In the genomic region with DNA sequence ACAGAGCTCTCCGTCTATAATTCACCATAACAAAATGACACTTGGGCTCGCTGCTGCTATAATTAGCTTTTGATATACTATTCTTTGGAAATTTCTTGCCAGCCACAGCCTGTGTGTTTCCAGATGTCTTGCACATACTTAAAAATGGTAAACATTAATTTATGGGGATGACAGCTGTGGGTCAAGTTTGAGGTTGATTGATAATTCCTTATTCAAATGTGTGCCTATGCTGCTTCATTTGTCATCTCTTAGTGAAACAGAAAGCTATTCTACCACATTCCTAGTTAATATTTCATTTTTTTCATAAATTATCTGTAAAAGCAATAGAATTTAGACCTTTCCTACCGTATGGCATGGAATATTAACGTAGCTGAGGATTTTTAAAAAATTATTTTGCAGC, we compare ENCODE assay signal across 17 cellular contexts.
"Had no signal": no experiment of that assay in that cellular context is flagged by ENCODE, and none has a peak within 500 bp of the region (broad histone marks: within the 10 kb centered on the region; RNA-seq: fewer than 3 reads in every experiment).

No MANE protein-coding gene starts in this region.

- H3K36me3 ChIP-seq: brain microvascular endothelial cell, gastroesophageal sphincter, left ventricle myocardium inferior, right lobe of liver, WERI-Rb-1 had no signal

- H3K9me3 Mint-ChIP-seq: activated CD4-positive, alpha-beta memory T cell treated with anti-CD3 and anti-CD28 coated beads, Interleukin-2, amount 10 ng/mL, durations not matched to agents 7 days and 5 days; activated naive CD8-positive, alpha-beta T cell treated with anti-CD3 and anti-CD28 coated beads for 36 hours; dendritic cell treated with granulocyte-macrophage colony-stimulating factor and Interleukin-4, amounts not matched to agents 40 ng/mL and 50 ng/mL, for 4 days; nephron; stimulated activated memory B cell treated with anti-CD40 and anti-IgM and Interleukin-4, amounts not matched to agents 10 μg/mL and 1 μg/mL and 100 μg/mL, for 72 hours; type B pancreatic cell had no signal

- H3K4me3 Mint-ChIP-seq: activated CD4-positive, alpha-beta memory T cell treated with anti-CD3 and anti-CD28 coated beads, Interleukin-2, amount 10 ng/mL, durations not matched to agents 7 days and 5 days; activated CD4-positive, alpha-beta T cell treated with anti-CD3 and anti-CD28 coated beads for 36 hours; activated naive CD8-positive, alpha-beta T cell treated with anti-CD3 and anti-CD28 coated beads for 36 hours; dendritic cell treated with granulocyte-macrophage colony-stimulating factor and Interleukin-4, amounts not matched to agents 40 ng/mL and 50 ng/mL, for 4 days; nephron; stimulated activated memory B cell treated with anti-CD40 and anti-IgM and Interleukin-4, amounts not matched to agents 10 μg/mL and 1 μg/mL and 100 μg/mL, for 72 hours; type B pancreatic cell had no signal

- H3K36me3 Mint-ChIP-seq: activated naive CD8-positive, alpha-beta T cell treated with anti-CD3 and anti-CD28 coated beads for 36 hours; stimulated activated memory B cell treated with anti-CD40 and anti-IgM and Interleukin-4, amounts not matched to agents 10 μg/mL and 1 μg/mL and 100 μg/mL, for 72 hours; type B pancreatic cell had no signal

- ATAC-seq: activated CD4-positive, alpha-beta T cell treated with anti-CD3 and anti-CD28 coated beads for 36 hours; gastroesophageal sphincter; psoas muscle; stimulated activated memory B cell treated with anti-CD40 and anti-IgM and Interleukin-4, amounts not matched to agents 10 μg/mL and 1 μg/mL and 100 μg/mL, for 72 hours had no signal

- H3K27ac Mint-ChIP-seq: activated CD4-positive, alpha-beta memory T cell treated with anti-CD3 and anti-CD28 coated beads, Interleukin-2, amount 10 ng/mL, durations not matched to agents 7 days and 5 days; activated CD4-positive, alpha-beta T cell treated with anti-CD3 and anti-CD28 coated beads for 36 hours; activated naive CD8-positive, alpha-beta T cell treated with anti-CD3 and anti-CD28 coated beads for 36 hours; dendritic cell treated with granulocyte-macrophage colony-stimulating factor and Interleukin-4, amounts not matched to agents 40 ng/mL and 50 ng/mL, for 4 days; nephron; stimulated activated memory B cell treated with anti-CD40 and anti-IgM and Interleukin-4, amounts not matched to agents 10 μg/mL and 1 μg/mL and 100 μg/mL, for 72 hours; type B pancreatic cell had no signal

- H3K4me1 Mint-ChIP-seq: activated CD4-positive, alpha-beta memory T cell treated with anti-CD3 and anti-CD28 coated beads, Interleukin-2, amount 10 ng/mL, durations not matched to agents 7 days and 5 days; activated CD4-positive, alpha-beta T cell treated with anti-CD3 and anti-CD28 coated beads for 36 hours; activated naive CD8-positive, alpha-beta T cell treated with anti-CD3 and anti-CD28 coated beads for 36 hours; stimulated activated memory B cell treated with anti-CD40 and anti-IgM and Interleukin-4, amounts not matched to agents 10 μg/mL and 1 μg/mL and 100 μg/mL, for 72 hours had no signal

- H3K27me3 ChIP-seq: brain microvascular endothelial cell, gastroesophageal sphincter, right lobe of liver had no signal

- H3K4me3 ChIP-seq: gastroesophageal sphincter, left ventricle myocardium inferior, psoas muscle, right lobe of liver had no signal

- H3K27me3 Mint-ChIP-seq: activated CD4-positive, alpha-beta memory T cell treated with anti-CD3 and anti-CD28 coated beads, Interleukin-2, amount 10 ng/mL, durations not matched to agents 7 days and 5 days; activated CD4-positive, alpha-beta T cell treated with anti-CD3 and anti-CD28 coated beads for 36 hours; activated naive CD8-positive, alpha-beta T cell treated with anti-CD3 and anti-CD28 coated beads for 36 hours; stimulated activated memory B cell treated with anti-CD40 and anti-IgM and Interleukin-4, amounts not matched to agents 10 μg/mL and 1 μg/mL and 100 μg/mL, for 72 hours; type B pancreatic cell had no signal

- H3K4me1 ChIP-seq: gastroesophageal sphincter, left ventricle myocardium inferior, psoas muscle, right lobe of liver had no signal

- H3K9me3 ChIP-seq: gastroesophageal sphincter, left ventricle myocardium inferior, psoas muscle, right lobe of liver had no signal

- DNase-seq: activated CD4-positive, alpha-beta memory T cell treated with anti-CD3 and anti-CD28 coated beads, Interleukin-2, amount 10 ng/mL, durations not matched to agents 7 days and 5 days; activated CD4-positive, alpha-beta T cell treated with anti-CD3 and anti-CD28 coated beads for 36 hours; activated gamma-delta T cell; activated naive CD8-positive, alpha-beta T cell treated with anti-CD3 and anti-CD28 coated beads for 36 hours; activated T-cell treated with anti-CD3 and anti-CD28 coated beads, Interleukin-2, amount 50 U/mL, for 48 hours; brain microvascular endothelial cell; islet precursor cell; left ventricle myocardium inferior; mesendoderm; psoas muscle; right lobe of liver; WERI-Rb-1 had no signal

- H3K27ac ChIP-seq: brain microvascular endothelial cell, gastroesophageal sphincter, left ventricle myocardium inferior, psoas muscle, right lobe of liver, WERI-Rb-1 had no signal
